Comparison of ENCODE assay signal across 15 cellular contexts in genomic region chr10:34959786-34960185, GRCh38.
"Had no signal": no experiment of that assay in that cellular context is flagged by ENCODE, and none has a peak within 500 bp of the region (broad histone marks: within the 10 kb centered on the region; RNA-seq: fewer than 3 reads in every experiment).

No MANE protein-coding gene starts in this region.

- H3K4me3 Mint-ChIP-seq: activated naive CD8-positive, alpha-beta T cell; mesothelial cell of epicardium; natural killer cell treated with Interleukin-12 subunit alpha and Interleukin-12 subunit beta and Interleukin-15 and Interleukin-18, amount 100 ng/mL, for 72 hours; stimulated activated naive B cell treated with anti-CD40 and anti-IgM and Interleukin-4, amounts not matched to agents 10 μg/mL and 1 μg/mL and 100 μg/mL, for 72 hours had no signal

- H3K36me3 Mint-ChIP-seq: activated naive CD8-positive, alpha-beta T cell; mesothelial cell of epicardium; natural killer cell treated with Interleukin-12 subunit alpha and Interleukin-12 subunit beta and Interleukin-15 and Interleukin-18, amount 100 ng/mL, for 72 hours; stimulated activated naive B cell treated with anti-CD40 and anti-IgM and Interleukin-4, amounts not matched to agents 10 μg/mL and 1 μg/mL and 100 μg/mL, for 72 hours had no signal

- FAIRE-seq: bronchial epithelial cell, frontal cortex, keratinocyte had no signal

- H3K27me3 ChIP-seq: thyroid gland had no signal

- H3K36me3 ChIP-seq: thyroid gland had no signal

- H3K4me1 Mint-ChIP-seq: stimulated activated naive B cell treated with anti-CD40 and anti-IgM and Interleukin-4, amounts not matched to agents 10 μg/mL and 1 μg/mL and 100 μg/mL, for 72 hours had no signal

- DNase-seq: activated CD4-positive, alpha-beta T cell treated with anti-CD3 and anti-CD28 coated beads, Interleukin-2, amount 50 U/mL, for 4 hours; activated gamma-delta T cell treated with Interleukin-2 at 50 U/mL for 16 hours; cerebellar nuclear complex; cortex of kidney; head of caudate nucleus; stimulated activated naive B cell treated with anti-CD40 and anti-IgM and Interleukin-4, amounts not matched to agents 10 μg/mL and 1 μg/mL and 100 μg/mL, for 72 hours; T1000; thyroid gland had no signal

- H3K27me3 Mint-ChIP-seq: activated naive CD8-positive, alpha-beta T cell; stimulated activated naive B cell treated with anti-CD40 and anti-IgM and Interleukin-4, amounts not matched to agents 10 μg/mL and 1 μg/mL and 100 μg/mL, for 72 hours had no signal

- H3K27ac Mint-ChIP-seq: activated naive CD8-positive, alpha-beta T cell; natural killer cell treated with Interleukin-12 subunit alpha and Interleukin-12 subunit beta and Interleukin-15 and Interleukin-18, amount 100 ng/mL, for 72 hours had no signal

- H3K9me3 ChIP-seq: thyroid gland had no signal

- H3K9me3 Mint-ChIP-seq: mesothelial cell of epicardium; natural killer cell treated with Interleukin-12 subunit alpha and Interleukin-12 subunit beta and Interleukin-15 and Interleukin-18, amount 100 ng/mL, for 72 hours; stimulated activated naive B cell treated with anti-CD40 and anti-IgM and Interleukin-4, amounts not matched to agents 10 μg/mL and 1 μg/mL and 100 μg/mL, for 72 hours had no signal

- H3K4me3 ChIP-seq: lung, thyroid gland had no signal
